Comparison of ENCODE assay signal across 7 cellular contexts in the genomic region with DNA sequence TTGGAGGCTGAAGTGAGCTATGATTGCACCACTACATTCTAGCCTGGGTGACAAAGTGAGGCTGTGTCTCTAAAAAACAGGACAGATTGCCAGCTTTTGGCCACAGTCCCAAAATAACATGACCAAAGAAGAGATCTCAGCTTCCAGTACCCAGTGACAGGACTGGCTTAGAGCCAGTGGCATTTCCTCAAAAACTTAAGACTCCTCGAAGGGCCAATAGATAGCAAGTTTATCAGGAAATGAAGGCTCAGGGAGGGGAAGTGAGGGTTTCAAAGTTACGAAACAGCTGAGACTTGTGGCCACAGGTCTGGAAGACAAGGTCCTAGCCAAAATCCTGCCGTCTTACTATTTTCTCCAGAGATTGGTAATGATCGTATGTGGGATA. TPM values are rescaled to one million over a fixed set of nuclear protein-coding genes. Genes with fewer than 3 reads are reported as not detected.
DNase-seq lines count a peak whose midpoint lies in the region; ATAC-seq, FAIRE-seq and TF ChIP-seq lines count a peak whose summit lies in the region.

No MANE protein-coding gene starts in this region.

- H3K9me3 ChIP-seq in lower lobe of right lung: no peaks in the 10 kb centered on the region

- peaks cover 37% of the 10 kb centered on the region for H3K4me1 ChIP-seq in lower lobe of right lung

- peak; percentile 85 to 89 for ATAC-seq in lower lobe of right lung
- no peak for ATAC-seq in HG02678 (IDR thresholded peaks at IDR 0.05; ENCODE audit: unreplicated experiment)
- no peak for ATAC-seq in GM19324 (IDR thresholded peaks at IDR 0.05; ENCODE audit: low FRiP score, unreplicated experiment)

- H3K4me3 ChIP-seq in bronchial epithelial cell (ENCODE audit: low read depth, low read length) (no peak overlapping the region), lower lobe of right lung (no peak overlapping the region)

- H3K36me3 ChIP-seq in bronchial epithelial cell (ENCODE audit: control insufficient read depth, insufficient read depth, low read length) (no peaks in the 10 kb centered on the region), lower lobe of right lung (peaks cover 5% of the 10 kb centered on the region)

- FAIRE-seq in GM18507 (lab: Jason Lieb, UNC): peak; percentile 29
- no peak for FAIRE-seq in bronchial epithelial cell (lab: Jason Lieb, UNC)

- H3K27me3 ChIP-seq in bronchial epithelial cell (ENCODE audit: control insufficient read depth, insufficient read depth, low read length): no peaks in the 10 kb centered on the region
- no peaks in the 10 kb centered on the region for H3K27me3 ChIP-seq in lower lobe of right lung (ENCODE audit: low read depth)

- peak overlapping the region; percentile 48 for H3K27ac ChIP-seq in lower lobe of right lung

- DNase-seq in GM18507 (ENCODE audit: extremely low spot score, insufficient read length, low read depth): no peak
- peak; percentile 10 for DNase-seq in NCI-H69 (lab: John Stamatoyannopoulos, UW)
- peak; percentile 97 for DNase-seq in bronchial epithelial cell (ENCODE audit: low read depth)
- peak; percentile 52 for DNase-seq in lower lobe of right lung
- DNase-seq in D341Med (ENCODE audit: low spot score): no peak

- intact Hi-C loops in lower lobe of right lung (cut with DNase I): no loop called here

- no peak for TF ChIP-seq CTCF in bronchial epithelial cell (IDR thresholded peaks at IDR 0.05; ENCODE audit: insufficient read depth, low read length, severe bottlenecking)
- no peak for TF ChIP-seq CTCF in lower lobe of right lung (IDR thresholded peaks at IDR 0.05)

RNA-seq across cellular contexts. Expression of a gene that starts 6.3 kb away (rescaled TPM):
- total RNA-seq in bronchial epithelial cell (2.2 and 2.9 TPM in 2 replicates), lower lobe of right lung (15.3 TPM)

RNA-seq across cellular contexts. Expression of a gene that starts 41.4 kb away (rescaled TPM):
- total RNA-seq in bronchial epithelial cell (24.2 and 31.1 TPM in 2 replicates), lower lobe of right lung (57.1 TPM)

RNA-seq across cellular contexts. Expression of a gene that starts 52.8 kb away (rescaled TPM):
- total RNA-seq in bronchial epithelial cell (36.6 and 39.8 TPM in 2 replicates), lower lobe of right lung (79.5 TPM)

Comparison
In these comparisons a context has a peak if more than half of its experiments do, and no peak if none do; other contexts are left out.
1. DNase-seq: peak in NCI-H69 (single experiment), bronchial epithelial cell (single experiment) and lower lobe of right lung (single experiment); none in GM18507 (single experiment) and D341Med (single experiment).
2. ATAC-seq: peak in lower lobe of right lung (2 of 2); none in HG02678 (single experiment) and GM19324 (single experiment).